Comparison of ENCODE assay signal across 8 cellular contexts in genomic region chr22:38755155-38755910, GRCh38. TPM values are rescaled to one million over a fixed set of nuclear protein-coding genes. Genes with fewer than 3 reads are reported as not detected.
DNase-seq lines count a peak whose midpoint lies in the region; ATAC-seq and TF ChIP-seq lines count a peak whose summit lies in the region.

No MANE protein-coding gene starts in this region.

- peak; percentile 33 for ATAC-seq in HG02678 (IDR thresholded peaks at IDR 0.05; ENCODE audit: unreplicated experiment)

- peak overlapping the region; percentile 91 for H3K27ac ChIP-seq in thymus (ENCODE audit: low read depth)

- no peak for TF ChIP-seq CTCF in fibroblast of mammary gland (conservative IDR thresholded peaks at IDR 0.05; ENCODE audit: control insufficient read depth, insufficient read depth, low read depth, low read length)

- under 1% methylated on average over 74 of the region's 74 CpGs for WGBS in thymus

- peaks cover 63% of the 10 kb centered on the region for H3K4me1 ChIP-seq in thymus (ENCODE audit: control insufficient read depth, insufficient read depth, low read length)

- H3K4me3 ChIP-seq in fibroblast of mammary gland (ENCODE audit: control insufficient read depth, low read depth, low read length) (peak overlapping the region; percentile 62), thymus (ENCODE audit: low read length) (peak overlapping the region; percentile 86)

- peaks cover 18% of the 10 kb centered on the region for H3K36me3 ChIP-seq in thymus (ENCODE audit: control insufficient read depth, insufficient read depth)

- DNase-seq in NCI-H2171 treated with DMSO at 0.1 percent for 48 hours (lab: John Stamatoyannopoulos, UW) (peak; percentile 15), NCI-H2171 (lab: John Stamatoyannopoulos, UW) (no peak), NOMO-1 treated with DMSO at 0.1 percent for 48 hours (lab: John Stamatoyannopoulos, UW; ENCODE audit: unreplicated experiment) (peak; percentile 47), fibroblast of mammary gland (ENCODE audit: low read depth) (peak; percentile 73), myocyte (ENCODE audit: low read depth) (peak; percentile 89)
- peak; percentile 86 for DNase-seq in activated effector memory CD4-positive, alpha-beta T cell treated with anti-CD3 and anti-CD28 coated beads, Interleukin-2, amount 50 U/mL, for 16 hours

- H3K27me3 ChIP-seq in thymus (ENCODE audit: control insufficient read depth, insufficient read depth): no peaks in the 10 kb centered on the region

- no peaks in the 10 kb centered on the region for H3K9me3 ChIP-seq in thymus (ENCODE audit: control insufficient read depth)

RNA-seq across cellular contexts. Expression of gene SUN2, which starts 0.5 kb away (rescaled TPM):
- 181 and 248 TPM in 2 replicates for total RNA-seq in myocyte
- 84.4 TPM for polyA plus RNA-seq in myocyte (2012)
- polyA plus RNA-seq in thymus: 64.9 TPM

RNA-seq across cellular contexts. Expression of gene DNAL4, which starts 38.6 kb away (rescaled TPM):
- total RNA-seq in myocyte: 18.9 and 20.1 TPM in 2 replicates
- polyA plus RNA-seq in myocyte (2012): 23.8 TPM
- polyA plus RNA-seq in thymus: 19.6 TPM

RNA-seq across cellular contexts. Expression of gene GTPBP1, which starts 49.6 kb away (rescaled TPM):
- 31.4 and 36.9 TPM in 2 replicates for total RNA-seq in myocyte
- polyA plus RNA-seq in myocyte (2012): 36.3 TPM
- polyA plus RNA-seq in thymus: 16.2 TPM

RNA-seq across cellular contexts. Expression of gene JOSD1, which starts 54.6 kb away (rescaled TPM):
- total RNA-seq in myocyte: 59.2 and 59.4 TPM in 2 replicates
- 42.6 TPM for polyA plus RNA-seq in myocyte (2012)
- polyA plus RNA-seq in thymus: 27.8 TPM
